In the genomic region with DNA sequence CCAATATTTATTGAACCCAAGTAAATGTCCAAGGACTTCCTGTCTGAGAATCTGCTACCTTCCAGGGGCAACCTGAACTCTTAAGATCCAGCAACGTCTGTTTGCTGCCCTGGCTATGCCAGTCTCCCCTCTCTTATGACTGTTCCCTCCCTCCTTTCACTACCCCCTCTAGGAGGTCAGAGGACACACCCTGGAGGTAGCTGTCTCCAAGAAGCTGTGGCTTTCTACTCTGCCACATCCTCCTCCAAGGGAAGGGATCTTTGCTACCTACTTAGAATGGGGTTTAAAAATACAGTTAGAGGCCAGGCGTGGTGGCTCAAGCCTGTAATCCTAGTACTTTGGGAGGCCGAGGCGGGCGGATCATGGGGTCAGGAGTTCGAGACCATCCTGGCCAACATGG, we compare ENCODE assay signal across 18 cellular contexts. TPM values are rescaled to one million over a fixed set of nuclear protein-coding genes. Genes with fewer than 3 reads are reported as not detected.
DNase-seq lines count a peak whose midpoint lies in the region; ATAC-seq and TF ChIP-seq lines count a peak whose summit lies in the region.
"Had no signal": no experiment of that assay in that cellular context is flagged by ENCODE, and none has a peak within 500 bp of the region (broad histone marks: within the 10 kb centered on the region; RNA-seq: fewer than 3 reads in every experiment).

No MANE protein-coding gene starts in this region.

- peaks cover 37% of the 10 kb centered on the region for H3K4me1 Mint-ChIP-seq in activated CD4-positive, alpha-beta memory T cell treated with anti-CD3 and anti-CD28 coated beads, Interleukin-2, amount 10 ng/mL, durations not matched to agents 7 days and 5 days
- peaks cover 4% of the 10 kb centered on the region for H3K4me1 Mint-ChIP-seq in activated CD4-positive, alpha-beta memory T cell treated with anti-CD3 and anti-CD28 coated beads for 36 hours (ENCODE audit: low read depth)
- H3K4me1 Mint-ChIP-seq in CD14-positive monocyte = peaks cover 32% of the 10 kb centered on the region
- peaks cover 20% of the 10 kb centered on the region for H3K4me1 Mint-ChIP-seq in T-helper 2 cell treated with Interferon-gamma antibody and Interleukin-4, amounts not matched to agents 5 μg/mL and 100 μg/mL, for 36 hours (ENCODE audit: low read depth)

- POLR2A ChIA-PET in activated CD4-positive, alpha-beta memory T cell treated with anti-CD3 and anti-CD28 coated beads, Interleukin-2, amount 10 ng/mL, durations not matched to agents 7 days and 5 days (lab: Charles Lee) = interaction anchor here (1.2 to 1.4 kb wide), 2 partner anchors 12 to 14 kb away, joined by 3 to 4 read pairs; no protein-coding TSS in a partner anchor
- POLR2A ChIA-PET in activated CD4-positive, alpha-beta memory T cell treated with anti-CD3 and anti-CD28 coated beads for 36 hours (lab: Charles Lee) = no interaction called here

- no peaks in the 10 kb centered on the region for H3K9me3 Mint-ChIP-seq in activated CD4-positive, alpha-beta memory T cell treated with anti-CD3 and anti-CD28 coated beads, Interleukin-2, amount 10 ng/mL, durations not matched to agents 7 days and 5 days
- H3K9me3 Mint-ChIP-seq in activated CD4-positive, alpha-beta memory T cell treated with anti-CD3 and anti-CD28 coated beads for 36 hours = no peaks in the 10 kb centered on the region
- peaks cover 0 to 9% (median 0%) of the 10 kb centered on the region in 7 donors for H3K9me3 Mint-ChIP-seq in CD14-positive monocyte
- no peaks in the 10 kb centered on the region for H3K9me3 Mint-ChIP-seq in T-helper 2 cell treated with Interferon-gamma antibody and Interleukin-4, amounts not matched to agents 5 μg/mL and 100 μg/mL, for 36 hours
- H3K9me3 Mint-ChIP-seq: CD8-positive, alpha-beta T cell; H9 had no signal

- CTCF ChIA-PET in activated CD4-positive, alpha-beta memory T cell treated with anti-CD3 and anti-CD28 coated beads, Interleukin-2, amount 10 ng/mL, durations not matched to agents 7 days and 5 days (lab: Charles Lee) = interaction anchor here (1.4 to 4.6 kb wide), 3 partner anchors 9 to 20 kb away, joined by 3 to 22 read pairs (median 5); no protein-coding TSS in a partner anchor
- CTCF ChIA-PET in activated CD4-positive, alpha-beta memory T cell treated with anti-CD3 and anti-CD28 coated beads for 36 hours (lab: Charles Lee) = interaction anchor here (3.0 kb wide), 1 partner anchor 10 kb away, joined by 12 read pairs; no protein-coding TSS in a partner anchor

- TF ChIP-seq CTCF in CD14-positive monocyte (IDR thresholded peaks at IDR 0.05) = no peak
- TF ChIP-seq CTCF in HL-60 (IDR thresholded peaks at IDR 0.05; ENCODE audit: insufficient read depth, low read length) = no peak
- TF ChIP-seq CTCF in lower lobe of right lung (IDR thresholded peaks at IDR 0.05) = no peak

- H3K4me1 ChIP-seq in lower lobe of right lung = peaks cover 9% of the 10 kb centered on the region
- H3K4me1 ChIP-seq: BE2C had no signal

- intact Hi-C loops in activated CD4-positive, alpha-beta memory T cell treated with anti-CD3 and anti-CD28 coated beads for 36 hours (cut with micrococcal nuclease) = no loop called here
- intact Hi-C loops in CD14-positive monocyte (cut with micrococcal nuclease) (no loop called here), lower lobe of right lung (cut with DNase I) (no loop called here), cardiac septum (cut with DNase I) (no loop called here)

- no peaks in the 10 kb centered on the region for H3K36me3 ChIP-seq in lower lobe of right lung
- H3K36me3 ChIP-seq: BE2C had no signal

- no peaks in the 10 kb centered on the region for H3K9me3 ChIP-seq in lower lobe of right lung
- H3K9me3 ChIP-seq: A549, BE2C had no signal

- peaks cover 2% of the 10 kb centered on the region for H3K36me3 Mint-ChIP-seq in activated CD4-positive, alpha-beta memory T cell treated with anti-CD3 and anti-CD28 coated beads, Interleukin-2, amount 10 ng/mL, durations not matched to agents 7 days and 5 days (ENCODE audit: low read depth)
- no peaks in the 10 kb centered on the region for H3K36me3 Mint-ChIP-seq in activated CD4-positive, alpha-beta memory T cell treated with anti-CD3 and anti-CD28 coated beads for 36 hours
- H3K36me3 Mint-ChIP-seq in CD14-positive monocyte = peaks cover 0 to 3% of the 10 kb centered on the region in 2 donors
- H3K36me3 Mint-ChIP-seq in T-helper 2 cell treated with Interferon-gamma antibody and Interleukin-4, amounts not matched to agents 5 μg/mL and 100 μg/mL, for 36 hours (ENCODE audit: low read depth) = no peaks in the 10 kb centered on the region
- H3K36me3 Mint-ChIP-seq: CD8-positive, alpha-beta T cell had no signal

- no peak for ATAC-seq in lower lobe of right lung
- ATAC-seq: A549; CD8-positive, alpha-beta T cell had no signal

- no peak overlapping the region for H3K4me3 Mint-ChIP-seq in activated CD4-positive, alpha-beta memory T cell treated with anti-CD3 and anti-CD28 coated beads, Interleukin-2, amount 10 ng/mL, durations not matched to agents 7 days and 5 days
- no peak overlapping the region for H3K4me3 Mint-ChIP-seq in activated CD4-positive, alpha-beta memory T cell treated with anti-CD3 and anti-CD28 coated beads for 36 hours
- no peak overlapping the region for H3K4me3 Mint-ChIP-seq in CD14-positive monocyte
- peak overlapping the region; percentile 29 for H3K4me3 Mint-ChIP-seq in T-helper 2 cell treated with Interferon-gamma antibody and Interleukin-4, amounts not matched to agents 5 μg/mL and 100 μg/mL, for 36 hours
- H3K4me3 Mint-ChIP-seq: CD8-positive, alpha-beta T cell; H9 had no signal

- no peaks in the 10 kb centered on the region for H3K27me3 ChIP-seq in HL-60 (ENCODE audit: insufficient read depth, poor library complexity, severe bottlenecking)
- peaks cover 9% of the 10 kb centered on the region for H3K27me3 ChIP-seq in lower lobe of right lung (ENCODE audit: low read depth)
- H3K27me3 ChIP-seq: BE2C had no signal

- H3K4me3 ChIP-seq in HL-60 (replicated peaks; ENCODE audit: insufficient read depth, low read length) (no peak overlapping the region), lower lobe of right lung (no peak overlapping the region)
- H3K4me3 ChIP-seq: A549 had no signal

- peak; percentile 28 for DNase-seq in activated CD4-positive, alpha-beta memory T cell treated with anti-CD3 and anti-CD28 coated beads, Interleukin-2, amount 10 ng/mL, durations not matched to agents 7 days and 5 days
- no peak for DNase-seq in activated CD4-positive, alpha-beta memory T cell treated with anti-CD3 and anti-CD28 coated beads for 36 hours
- DNase-seq in CD14-positive monocyte (ENCODE audit: low spot score) = no peak
- DNase-seq in HL-60 (ENCODE audit: low read depth in 1 of 2, low spot score in 1 of 2) = peak in 1 of 2 experiments; percentile 22
- no peak for DNase-seq in T-helper 2 cell treated with Interferon-gamma antibody and Interleukin-4, amounts not matched to agents 5 μg/mL and 100 μg/mL, for 36 hours (ENCODE audit: low spot score)
- no peak for DNase-seq in lower lobe of right lung
- DNase-seq in cardiac septum (ENCODE audit: low spot score) = no peak
- no peak for DNase-seq in NCI-H2227 treated with DMSO at 0.1 percent for 48 hours (lab: John Stamatoyannopoulos, UW)
- DNase-seq: BE2C; CD8-positive, alpha-beta T cell; COR-L47; DMS153; DMS79 treated with DMSO at 0.1 percent for 48 hours; EL; GOT3; H9 had no signal

- peak overlapping the region; percentile 70 for H3K27ac ChIP-seq in HL-60 (replicated peaks)
- H3K27ac ChIP-seq in lower lobe of right lung = no peak overlapping the region
- H3K27ac ChIP-seq: A549, C4-2B had no signal

- peak overlapping the region; percentile 29 for H3K27ac Mint-ChIP-seq in activated CD4-positive, alpha-beta memory T cell treated with anti-CD3 and anti-CD28 coated beads, Interleukin-2, amount 10 ng/mL, durations not matched to agents 7 days and 5 days
- H3K27ac Mint-ChIP-seq in activated CD4-positive, alpha-beta memory T cell treated with anti-CD3 and anti-CD28 coated beads for 36 hours = no peak overlapping the region
- H3K27ac Mint-ChIP-seq in CD14-positive monocyte = peak overlapping the region; percentile 12 to 80 (median 73)
- H3K27ac Mint-ChIP-seq in T-helper 2 cell treated with Interferon-gamma antibody and Interleukin-4, amounts not matched to agents 5 μg/mL and 100 μg/mL, for 36 hours = no peak overlapping the region
- H3K27ac Mint-ChIP-seq: CD8-positive, alpha-beta T cell; H9 had no signal

- peaks cover 22% of the 10 kb centered on the region for H3K27me3 Mint-ChIP-seq in activated CD4-positive, alpha-beta memory T cell treated with anti-CD3 and anti-CD28 coated beads, Interleukin-2, amount 10 ng/mL, durations not matched to agents 7 days and 5 days
- H3K27me3 Mint-ChIP-seq in activated CD4-positive, alpha-beta memory T cell treated with anti-CD3 and anti-CD28 coated beads for 36 hours = peaks cover 12% of the 10 kb centered on the region
- peaks cover 18 to 24% (median 20%) of the 10 kb centered on the region in 3 donors for H3K27me3 Mint-ChIP-seq in CD14-positive monocyte (ENCODE audit: low read depth in 3 of 3)
- H3K27me3 Mint-ChIP-seq in T-helper 2 cell treated with Interferon-gamma antibody and Interleukin-4, amounts not matched to agents 5 μg/mL and 100 μg/mL, for 36 hours (ENCODE audit: low read depth) = peaks cover 14% of the 10 kb centered on the region

RNA-seq across cellular contexts. Expression of gene SMPDL3B, which starts 3.6 kb away (rescaled TPM):
- under 1 TPM; 0.76 to 0.93 TPM for total RNA-seq in activated CD4-positive, alpha-beta memory T cell treated with anti-CD3 and anti-CD28 coated beads, Interleukin-2, amount 10 ng/mL, durations not matched to agents 7 days and 5 days
- total RNA-seq in activated CD4-positive, alpha-beta memory T cell treated with anti-CD3 and anti-CD28 coated beads for 36 hours = under 1 TPM; 0.36 to 0.46 TPM
- polyA plus RNA-seq in CD14-positive monocyte = under 1 TPM in 1 of 2 donors, not detected in 1; 0.13 TPM
- total RNA-seq in lower lobe of right lung (15.4 TPM), cardiac septum (not detected)
- total RNA-seq: CD8-positive, alpha-beta T cell had no signal

RNA-seq across cellular contexts. Expression of gene RPA2, which starts 16.8 kb away (rescaled TPM):
- 10 to 100 TPM; 76.7 to 78.8 TPM for total RNA-seq in activated CD4-positive, alpha-beta memory T cell treated with anti-CD3 and anti-CD28 coated beads, Interleukin-2, amount 10 ng/mL, durations not matched to agents 7 days and 5 days
- 10 to 100 TPM; 90.2 to 94.8 TPM for total RNA-seq in activated CD4-positive, alpha-beta memory T cell treated with anti-CD3 and anti-CD28 coated beads for 36 hours
- polyA plus RNA-seq in CD14-positive monocyte = 100 to 1,000 TPM in 1 of 2 donors, 10 to 100 TPM in 1; 67.3 to 106 TPM
- total RNA-seq in lower lobe of right lung (26.3 TPM), cardiac septum (13.2 TPM)

RNA-seq across cellular contexts. Expression of gene XKR8, which starts 28.6 kb away (rescaled TPM):
- total RNA-seq in activated CD4-positive, alpha-beta memory T cell treated with anti-CD3 and anti-CD28 coated beads, Interleukin-2, amount 10 ng/mL, durations not matched to agents 7 days and 5 days = 1 to 10 TPM; 7.9 to 10.0 TPM
- total RNA-seq in activated CD4-positive, alpha-beta memory T cell treated with anti-CD3 and anti-CD28 coated beads for 36 hours = 1 to 10 TPM; 7.1 to 8.9 TPM
- 10 to 100 TPM; 25.9 to 36.7 TPM for polyA plus RNA-seq in CD14-positive monocyte
- 12.8 TPM for total RNA-seq in lower lobe of right lung
- total RNA-seq in cardiac septum = 3.0 TPM

RNA-seq across cellular contexts. Expression of gene THEMIS2, which starts 58.8 kb away (rescaled TPM):
- 10 to 100 TPM; 58.9 to 60.1 TPM for total RNA-seq in activated CD4-positive, alpha-beta memory T cell treated with anti-CD3 and anti-CD28 coated beads, Interleukin-2, amount 10 ng/mL, durations not matched to agents 7 days and 5 days
- 10 to 100 TPM; 27.4 to 29.3 TPM for total RNA-seq in activated CD4-positive, alpha-beta memory T cell treated with anti-CD3 and anti-CD28 coated beads for 36 hours
- 100 to 1,000 TPM; 306 to 344 TPM for polyA plus RNA-seq in CD14-positive monocyte
- total RNA-seq in lower lobe of right lung (161 TPM), cardiac septum (3.6 TPM)

Comparison
In these comparisons a context has a peak if more than half of its experiments do, and no peak if none do; other contexts are left out.
1. H3K27ac Mint-ChIP-seq: peak in activated CD4-positive, alpha-beta memory T cell treated with anti-CD3 and anti-CD28 coated beads, Interleukin-2, amount 10 ng/mL, durations not matched to agents 7 days and 5 days (single experiment) and CD14-positive monocyte (7 of 7); none in activated CD4-positive, alpha-beta memory T cell treated with anti-CD3 and anti-CD28 coated beads for 36 hours (single experiment) and T-helper 2 cell treated with Interferon-gamma antibody and Interleukin-4, amounts not matched to agents 5 μg/mL and 100 μg/mL, for 36 hours (single experiment).